In the genomic region with DNA sequence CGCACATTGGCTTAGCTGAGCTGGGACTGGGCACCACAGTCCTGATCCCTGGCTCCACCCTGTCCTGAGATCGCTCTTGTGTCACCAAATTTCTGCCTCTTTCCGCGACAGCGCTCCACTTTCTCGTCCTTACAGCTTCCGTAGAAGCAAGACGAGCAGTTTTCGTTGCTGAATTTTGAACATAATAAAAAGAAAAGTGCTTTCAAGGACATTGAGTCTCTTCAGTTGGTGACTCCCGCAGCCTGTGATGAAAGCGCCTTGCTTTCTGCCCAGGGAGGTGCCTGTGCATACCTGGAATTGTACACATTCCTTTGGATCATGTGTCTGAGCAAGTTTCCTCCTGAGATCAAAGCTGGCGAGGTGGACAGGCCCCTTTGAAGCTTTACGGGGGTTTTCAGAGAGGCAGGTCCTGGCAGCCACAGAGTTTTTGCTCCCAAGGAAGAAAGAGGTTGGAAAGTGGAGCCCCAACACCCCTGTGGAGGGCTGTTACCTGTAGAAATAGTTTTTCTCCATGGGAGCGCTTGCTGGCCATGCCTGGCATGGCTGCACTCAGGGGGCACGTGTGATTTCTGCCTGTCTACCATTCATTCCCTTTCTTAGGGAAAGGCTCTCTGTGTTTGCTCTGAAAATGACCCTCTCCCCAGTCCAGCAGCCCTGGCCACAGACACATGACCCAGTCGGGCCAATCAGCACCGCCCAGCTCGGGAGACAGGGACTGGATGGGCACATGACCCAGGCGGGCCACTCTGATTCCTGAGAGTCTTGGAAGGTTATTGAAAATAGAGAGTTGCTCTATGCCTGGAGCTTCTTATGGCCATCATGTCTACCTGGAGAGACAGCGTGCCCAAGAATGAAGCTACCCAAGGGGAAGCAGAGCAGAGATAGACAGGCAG, we compare ENCODE assay signal across 12 cellular contexts.
A peak's percentile ranks its signal among the peaks of the same experiment; 100 is the strongest.
DNase-seq lines count a peak whose midpoint lies in the region; ATAC-seq, FAIRE-seq and TF ChIP-seq lines count a peak whose summit lies in the region.
"Had no signal": no experiment of that assay in that cellular context is flagged by ENCODE, and none has a peak within 500 bp of the region (broad histone marks: within the 10 kb centered on the region; RNA-seq: fewer than 3 reads in every experiment).

No MANE protein-coding gene starts in this region.

- intact Hi-C loops in K562 (cut with micrococcal nuclease): no loop called here

- H3K4me2 ChIP-seq in K562 (ENCODE audit: insufficient read depth, low read length): no peak overlapping the region
- H3K4me2 ChIP-seq in smooth muscle cell: no peak overlapping the region

- POLR2A ChIA-PET in K562 (lab: Yijun Ruan, JAX): no interaction called here

- WGBS in K562 (ENCODE audit: insufficient coverage, low coverage, missing lambda C conversion rate): 14% methylated on average over 17 of the region's 20 CpGs
- WGBS in smooth muscle cell (ENCODE audit: low lambda C conversion rate): 73% methylated on average over 20 of the region's 20 CpGs

- H3K36me3 ChIP-seq in K562 (ENCODE audit: control insufficient read depth, insufficient read depth, low read length) (no peaks in the 10 kb centered on the region), smooth muscle cell (ENCODE audit: low read depth) (no peaks in the 10 kb centered on the region)
- H3K36me3 ChIP-seq: right lobe of liver, suprapubic skin had no signal

- peak; percentile 30; the same call in 1 of the 2 replicates for TF ChIP-seq RAD21 in Ishikawa (IDR thresholded peaks at IDR 0.05; ENCODE audit: low read depth)
- TF ChIP-seq RAD21 in K562 (CRISPR knock-in tag; conservative IDR thresholded peaks at IDR 0.05 in 1 of 2, IDR thresholded peaks at IDR 0.05 in 1 of 2): no peak

- peaks cover 2 to 10% of the 10 kb centered on the region in 2 experiments; a peak in 2 of 5 replicates for H3K27me3 ChIP-seq in K562 (ENCODE audit: control insufficient read depth in 2 of 2, insufficient read depth in 2 of 2, low read length in 2 of 2)
- H3K27me3 ChIP-seq in smooth muscle cell (ENCODE audit: low read depth): no peaks in the 10 kb centered on the region
- H3K27me3 ChIP-seq: dorsolateral prefrontal cortex, right lobe of liver, suprapubic skin had no signal

- TF ChIP-seq POLR2A in K562 (conservative IDR thresholded peaks at IDR 0.05): no peak

- no TSS peak for BruUV-seq in K562 (replicated peaks; lab: Mats Ljungman, UMichigan)

- ATAC-seq in K562: no peak
- no peak for ATAC-seq in GM19463 (IDR thresholded peaks at IDR 0.05; ENCODE audit: unreplicated experiment)
- ATAC-seq: right lobe of liver had no signal

- no peak overlapping the region for H3K9ac ChIP-seq in K562 (ENCODE audit: insufficient read depth in 1 of 2, low read depth in 2 of 2, low read length in 2 of 2)
- H3K9ac ChIP-seq in smooth muscle cell (ENCODE audit: low read depth): no peak overlapping the region

- H3K9me3 ChIP-seq in K562 (replicated peaks; ENCODE audit: control insufficient read depth, insufficient read depth, low read depth, low read length) (no peaks in the 10 kb centered on the region), smooth muscle cell (replicated peaks; ENCODE audit: low read depth) (no peaks in the 10 kb centered on the region)
- H3K9me3 ChIP-seq: right lobe of liver, suprapubic skin had no signal

- no peak for TF ChIP-seq CTCF in K562 (IDR thresholded peaks at IDR 0.05 in 2 of 3, conservative IDR thresholded peaks at IDR 0.05 in 1 of 3; ENCODE audit: insufficient read depth in 2 of 3, low read depth in 1 of 3, low read length in 3 of 3)
- TF ChIP-seq CTCF in smooth muscle cell (IDR thresholded peaks at IDR 0.05; ENCODE audit: borderline replicate concordance, insufficient read depth, poor library complexity, severe bottlenecking): no peak

- CTCF ChIA-PET in K562 (lab: Yijun Ruan, JAX; ENCODE audit: low intra/inter-chr PET ratio): no interaction called here

- H3K79me2 ChIP-seq in K562 (ENCODE audit: control insufficient read depth, insufficient read depth, low read length) (no peaks in the 10 kb centered on the region), smooth muscle cell (ENCODE audit: low read depth) (no peaks in the 10 kb centered on the region)

- no peaks in the 10 kb centered on the region for H4K20me1 ChIP-seq in K562 (replicated peaks; ENCODE audit: control insufficient read depth, insufficient read depth, low read length)
- H4K20me1 ChIP-seq in smooth muscle cell (ENCODE audit: low read depth): no peaks in the 10 kb centered on the region

- in situ Hi-C loops in K562 (cut with MboI): no loop called here

- DNase-seq in K562 (ENCODE audit: extremely low read depth in 1 of 4, low spot score in 3 of 4) (no peak), kidney tubule cell (ENCODE audit: low spot score) (peak; percentile 86), smooth muscle cell (lab: John Stamatoyannopoulos, UW; ENCODE audit: unreplicated experiment) (no peak), anterior cingulate cortex (lab: John Stamatoyannopoulos, UW) (no peak), GM19239 (ENCODE audit: insufficient read length, low spot score) (no peak)
- DNase-seq: activated naive CD8-positive, alpha-beta T cell treated with anti-CD3 and anti-CD28 coated beads for 36 hours; dorsolateral prefrontal cortex; NCI-H187 treated with DMSO at 0.1 percent for 48 hours had no signal

- H3F3A ChIP-seq in smooth muscle cell (ENCODE audit: low read depth): no peaks in the 10 kb centered on the region

- H2AFZ ChIP-seq in K562 (ENCODE audit: low read depth, low read length) (0 out of 2 replicates have a peak overlapping the region, but pooled peaks have one; percentile 16), smooth muscle cell (ENCODE audit: low read depth) (peak overlapping the region; percentile 43)

- H3K9me1 ChIP-seq in K562 (ENCODE audit: control insufficient read depth, insufficient read depth, low read length): no peaks in the 10 kb centered on the region

- H3K4me1 ChIP-seq in K562 (replicated peaks in 1 of 2; ENCODE audit: control insufficient read depth in 2 of 2, insufficient read depth in 2 of 2, low read length in 2 of 2) (peaks cover 10 to 44% of the 10 kb centered on the region in 2 experiments), smooth muscle cell (ENCODE audit: low read depth) (peaks cover 7% of the 10 kb centered on the region)

- FAIRE-seq in K562 (lab: Jason Lieb, UNC) (no peak), GM19239 (lab: Jason Lieb, UNC) (no peak)

- TF ChIP-seq EP300 in Ishikawa (IDR thresholded peaks at IDR 0.05; ENCODE audit: borderline replicate concordance): peak; percentile 90
- no peak for TF ChIP-seq EP300 in K562 (IDR thresholded peaks at IDR 0.05; ENCODE audit: low read length)

- H3K27ac ChIP-seq in K562 (ENCODE audit: extremely low read depth, low read depth, low read length): no peak overlapping the region
- H3K27ac ChIP-seq in smooth muscle cell (ENCODE audit: low read depth): no peak overlapping the region
- H3K27ac ChIP-seq: right lobe of liver, suprapubic skin had no signal

- H3K4me3 ChIP-seq in K562 (no peak overlapping the region), smooth muscle cell (no peak overlapping the region)
- H3K4me3 ChIP-seq: dorsolateral prefrontal cortex, right lobe of liver, suprapubic skin had no signal

TF ChIP-seq in Ishikawa, 13 proteins besides CTCF, POLR2A, EP300 and RAD21 (continues in another document):
- TF ChIP-seq, protein P1, sequence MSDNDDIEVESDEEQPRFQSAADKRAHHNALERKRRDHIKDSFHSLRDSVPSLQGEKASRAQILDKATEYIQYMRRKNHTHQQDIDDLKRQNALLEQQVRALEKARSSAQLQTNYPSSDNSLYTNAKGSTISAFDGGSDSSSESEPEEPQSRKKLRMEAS (IDR thresholded peaks at IDR 0.05): peak; percentile 85
- peak; percentile 88 for TF ChIP-seq TCF12 (IDR thresholded peaks at IDR 0.05; ENCODE audit: low read depth)
- TF ChIP-seq TAF1 (IDR thresholded peaks at IDR 0.05; ENCODE audit: low read depth): peak; percentile 35; the same call in 1 of the 2 replicates

TF ChIP-seq in K562, 482 proteins besides CTCF, POLR2A, EP300 and RAD21:
- TF ChIP-seq SIN3B (IDR thresholded peaks at IDR 0.05; ENCODE audit: low read depth) (no peak), RAD51 (IDR thresholded peaks at IDR 0.05; ENCODE audit: borderline replicate concordance, low read depth) (peak; percentile 48; the same call in 1 of the 2 replicates)
- TF ChIP-seq, protein P2, sequence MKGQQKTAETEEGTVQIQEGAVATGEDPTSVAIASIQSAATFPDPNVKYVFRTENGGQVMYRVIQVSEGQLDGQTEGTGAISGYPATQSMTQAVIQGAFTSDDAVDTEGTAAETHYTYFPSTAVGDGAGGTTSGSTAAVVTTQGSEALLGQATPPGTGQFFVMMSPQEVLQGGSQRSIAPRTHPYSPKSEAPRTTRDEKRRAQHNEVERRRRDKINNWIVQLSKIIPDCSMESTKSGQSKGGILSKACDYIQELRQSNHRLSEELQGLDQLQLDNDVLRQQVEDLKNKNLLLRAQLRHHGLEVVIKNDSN (CRISPR knock-in tag; IDR thresholded peaks at IDR 0.05): peak; percentile 65
- TF ChIP-seq, protein P3, sequence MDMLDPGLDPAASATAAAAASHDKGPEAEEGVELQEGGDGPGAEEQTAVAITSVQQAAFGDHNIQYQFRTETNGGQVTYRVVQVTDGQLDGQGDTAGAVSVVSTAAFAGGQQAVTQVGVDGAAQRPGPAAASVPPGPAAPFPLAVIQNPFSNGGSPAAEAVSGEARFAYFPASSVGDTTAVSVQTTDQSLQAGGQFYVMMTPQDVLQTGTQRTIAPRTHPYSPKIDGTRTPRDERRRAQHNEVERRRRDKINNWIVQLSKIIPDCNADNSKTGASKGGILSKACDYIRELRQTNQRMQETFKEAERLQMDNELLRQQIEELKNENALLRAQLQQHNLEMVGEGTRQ (CRISPR knock-in tag; IDR thresholded peaks at IDR 0.05): peak; percentile 50
